Comparison of ENCODE assay signal across 8 cellular contexts in genomic region chr11:124746621-124747243, GRCh38. TPM values are rescaled to one million over a fixed set of nuclear protein-coding genes. Genes with fewer than 3 reads are reported as not detected.
DNase-seq lines count a peak whose midpoint lies in the region; TF ChIP-seq lines count a peak whose summit lies in the region.

No MANE protein-coding gene starts in this region.

- peaks cover 17% of the 10 kb centered on the region for H3K4me1 Mint-ChIP-seq in Caco-2 (ENCODE audit: low read depth, unreplicated experiment)

- DNase-seq in Caco-2 = peak; percentile 94 to 98
- peak; percentile 96 for DNase-seq in GM20000 (ENCODE audit: low spot score)
- peak; percentile 95 for DNase-seq in HT-29 (ENCODE audit: low spot score)
- DNase-seq in SW 1271 (lab: John Stamatoyannopoulos, UW) = peak; percentile 60 to 84
- no peak for DNase-seq in astrocyte of the cerebellum (ENCODE audit: low read depth)
- DNase-seq in smooth muscle cell of the brain vasculature (ENCODE audit: low read depth, low spot score) = peak; percentile 33
- no peak for DNase-seq in G401 (ENCODE audit: low spot score)

- in situ Hi-C loops in astrocyte of the cerebellum (cut with HindIII; ENCODE audit: low sequenced_read_pairs) = no loop called here
- in situ Hi-C loops in G401 (cut with HindIII; ENCODE audit: low sequenced_read_pairs) = no loop called here

- H3K4me3 ChIP-seq in Caco-2 (ENCODE audit: low read depth, low read length) (peak overlapping the region; percentile 57), astrocyte of the cerebellum (ENCODE audit: low read depth, low read length) (peak overlapping the region; percentile 53), iPS-15b (ENCODE audit: low read depth, low read length) (peak overlapping the region; percentile 85)

- H3K27me3 ChIP-seq in Caco-2 (replicated peaks; ENCODE audit: control insufficient read depth, insufficient read depth, low read length) (peaks cover under 1% of the 10 kb centered on the region; the same call in 1 of the 2 replicates), iPS-15b (ENCODE audit: control insufficient read depth, insufficient read depth, low read length) (peaks cover 95% of the 10 kb centered on the region)

- intact Hi-C loops in Caco-2 (cut with micrococcal nuclease; ENCODE audit: unreplicated experiment) = loop anchor here (1.0 kb wide), 8 partner anchors 7 to 91 kb away; partner anchors contain the start of genes ESAM, NRGN, SIAE and SPA17

- H3K4me3 Mint-ChIP-seq in Caco-2 (ENCODE audit: unreplicated experiment) = peak overlapping the region; percentile 84

- CTCF ChIA-PET in Caco-2 (lab: Charles Lee) = interaction anchor here (0.5 to 2.2 kb wide), 28 partner anchors 9 to 1567 kb away, joined by 3 to 71 read pairs (median 4); partner anchors contain the start of genes ESAM, MSANTD2, ROBO3 and SIAE

- no TSS peak for BruUV-seq in Caco-2 (replicated peaks; lab: Mats Ljungman, UMichigan)

- H3K27ac Mint-ChIP-seq in Caco-2 (ENCODE audit: unreplicated experiment) = peak overlapping the region; percentile 60

- H3K9me3 Mint-ChIP-seq in Caco-2 (ENCODE audit: unreplicated experiment) = no peaks in the 10 kb centered on the region

- no peak overlapping the region for H3K9ac ChIP-seq in iPS-15b (ENCODE audit: low read depth, low read length)

- H3K36me3 ChIP-seq in Caco-2 (ENCODE audit: control insufficient read depth, insufficient read depth, low read length) (no peaks in the 10 kb centered on the region), iPS-15b (ENCODE audit: control insufficient read depth, insufficient read depth, low read length) (no peaks in the 10 kb centered on the region)

- H3K27me3 Mint-ChIP-seq in Caco-2 (ENCODE audit: insufficient read depth, unreplicated experiment) = peaks cover 7% of the 10 kb centered on the region

- TF ChIP-seq CTCF in Caco-2 (IDR thresholded peaks at IDR 0.05; ENCODE audit: insufficient read depth in 1 of 2, low read depth in 1 of 2, low read length in 1 of 2, severe bottlenecking in 1 of 2, unreplicated experiment in 1 of 2) (peak; percentile 75 to 94), GM20000 (IDR thresholded peaks at IDR 0.05; ENCODE audit: extremely low read depth, missing control alignments) (peak; percentile 85), astrocyte of the cerebellum (IDR thresholded peaks at IDR 0.05; ENCODE audit: low read depth, low read length, missing control alignments) (peak; percentile 64)

- H3K9me3 ChIP-seq in Caco-2 = no peaks in the 10 kb centered on the region
- no peaks in the 10 kb centered on the region for H3K9me3 ChIP-seq in iPS-15b (ENCODE audit: control insufficient read depth, insufficient read depth, low read length)

- H3K4me1 ChIP-seq in Caco-2 (peaks cover 25% of the 10 kb centered on the region), iPS-15b (ENCODE audit: control insufficient read depth, insufficient read depth, low read length) (peaks cover 9% of the 10 kb centered on the region)

- POLR2A ChIA-PET in Caco-2 (lab: Charles Lee) = interaction anchor here (1.0 to 2.1 kb wide), 8 partner anchors 11 to 130 kb away, joined by 3 to 14 read pairs (median 6); partner anchors contain the start of genes MSANTD2, SIAE, SPA17 and TBRG1

- H3K36me3 Mint-ChIP-seq in Caco-2 (ENCODE audit: insufficient read depth, unreplicated experiment) = peaks cover 9% of the 10 kb centered on the region

RNA-seq across cellular contexts. Expression of gene VSIG2, which starts 5.3 kb away (rescaled TPM):
- total RNA-seq in Caco-2 (2022) = 0.28 TPM in 1 of 2 replicates, not detected in the other
- 137 and 149 TPM in 2 replicates for total RNA-seq in HT-29 (2014; rRNA removed; shearing (Covaris generic))
- total RNA-seq in G401 (2014; rRNA removed; shearing (Covaris generic)) = not detected in 2 replicates

RNA-seq across cellular contexts. Expression of gene NRGN, which starts 7.0 kb away (rescaled TPM):
- total RNA-seq in Caco-2 (2022) = 5.7 and 7.8 TPM in 2 replicates
- 9.9 and 12.4 TPM in 2 replicates for total RNA-seq in HT-29 (2014; rRNA removed; shearing (Covaris generic))
- total RNA-seq in G401 (2014; rRNA removed; shearing (Covaris generic)) = 1.5 TPM in 1 of 2 replicates, not detected in the other

RNA-seq across cellular contexts. Expression of gene ESAM, which starts 15.4 kb away (rescaled TPM):
- total RNA-seq in Caco-2 (2022) = 5.3 and 6.1 TPM in 2 replicates
- 31.1 and 38.2 TPM in 2 replicates for total RNA-seq in HT-29 (2014; rRNA removed; shearing (Covaris generic))
- not detected in 2 replicates for total RNA-seq in G401 (2014; rRNA removed; shearing (Covaris generic))

RNA-seq across cellular contexts. Expression of gene MSANTD2, which starts 53.5 kb away (rescaled TPM):
- total RNA-seq in Caco-2 (2022) = 28.3 and 33.2 TPM in 2 replicates
- 24.2 and 27.5 TPM in 2 replicates for total RNA-seq in HT-29 (2014; rRNA removed; shearing (Covaris generic))
- 12.2 and 13.5 TPM in 2 replicates for total RNA-seq in G401 (2014; rRNA removed; shearing (Covaris generic))

Comparison
In these comparisons a context has a peak if more than half of its experiments do, and no peak if none do; other contexts are left out.
1. DNase-seq: peak in Caco-2 (2 of 2), GM20000 (single experiment), HT-29 (single experiment), SW 1271 (2 of 2) and smooth muscle cell of the brain vasculature (single experiment); none in astrocyte of the cerebellum (single experiment) and G401 (single experiment).
2. RNA of gene VSIG2, which starts 5.3 kb away (total RNA-seq): 137 to 149 TPM in HT-29; 0.28 TPM in Caco-2 and not detected in G401; every median in the first group is over 100 times any median in the second.
3. Peak in every context shown above with its lines, with median percentiles within 50 percentile points of each other: H3K4me3 ChIP-seq and CTCF ChIP-seq.